13 cellular contexts compared by ENCODE assay signal in the genomic region with DNA sequence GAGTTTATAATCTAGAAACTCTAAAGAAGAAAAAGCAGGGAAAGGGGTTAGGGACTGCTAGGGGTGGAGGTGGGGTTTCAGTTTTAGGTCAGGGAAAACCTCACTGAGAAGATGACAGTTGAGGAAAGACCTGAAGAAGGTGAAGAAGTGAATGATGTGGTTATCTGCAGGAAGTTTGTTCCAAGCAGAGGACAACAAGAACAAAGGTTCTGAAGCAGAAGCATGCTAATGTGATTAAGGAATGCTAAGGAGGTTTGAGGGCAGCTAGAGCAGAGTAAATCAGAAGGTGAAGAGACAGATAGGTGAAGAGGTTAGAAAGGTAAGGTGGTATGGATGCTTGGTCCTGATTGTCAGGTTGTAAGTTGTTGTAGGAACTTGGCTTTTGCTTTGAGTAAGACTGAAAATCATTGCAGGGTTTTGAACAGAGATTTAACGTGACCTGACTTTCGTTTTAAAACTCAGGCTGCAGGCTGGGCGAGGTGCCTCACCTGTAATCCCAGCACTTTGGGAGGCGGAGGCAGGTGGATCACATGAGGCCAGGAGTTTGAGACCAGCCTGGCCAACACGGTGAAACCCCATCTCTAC. TPM values are rescaled to one million over a fixed set of nuclear protein-coding genes. Genes with fewer than 3 reads are reported as not detected.
DNase-seq lines count a peak whose midpoint lies in the region; ATAC-seq and TF ChIP-seq lines count a peak whose summit lies in the region.
"Had no signal": no experiment of that assay in that cellular context is flagged by ENCODE, and none has a peak within 500 bp of the region (broad histone marks: within the 10 kb centered on the region; RNA-seq: fewer than 3 reads in every experiment).

No MANE protein-coding gene starts in this region.

- H3K4me1 Mint-ChIP-seq in activated CD4-positive, alpha-beta T cell treated with anti-CD3 and anti-CD28 coated beads, Interleukin-2, amount 10 ng/mL, durations not matched to agents 24 days and 14 days: peaks cover 52% of the 10 kb centered on the region
- peaks cover 20 to 80% (median 66%) of the 10 kb centered on the region in 4 donors for H3K4me1 Mint-ChIP-seq in naive thymus-derived CD8-positive, alpha-beta T cell

- H3K9me2 ChIP-seq in OCI-LY1 (ENCODE audit: low read depth, low read length): no peaks in the 10 kb centered on the region

- H3K9ac ChIP-seq in OCI-LY1 (ENCODE audit: low read length): peak overlapping the region; percentile 1; the same call in 1 of the 2 replicates

- H2AFZ ChIP-seq in OCI-LY1 (ENCODE audit: low read length): no peak overlapping the region

- no peaks in the 10 kb centered on the region for H3K9me3 Mint-ChIP-seq in activated CD4-positive, alpha-beta T cell treated with anti-CD3 and anti-CD28 coated beads, Interleukin-2, amount 10 ng/mL, durations not matched to agents 24 days and 14 days
- no peaks in the 10 kb centered on the region for H3K9me3 Mint-ChIP-seq in naive thymus-derived CD8-positive, alpha-beta T cell
- H3K9me3 Mint-ChIP-seq: neural crest cell had no signal

- intact Hi-C loops in activated CD4-positive, alpha-beta T cell treated with anti-CD3 and anti-CD28 coated beads, Interleukin-2, amount 10 ng/mL, durations not matched to agents 24 days and 14 days (cut with micrococcal nuclease): no loop called here
- intact Hi-C loops in psoas muscle (cut with DNase I): no loop called here

- H3K9me3 ChIP-seq in OCI-LY1 (ENCODE audit: low read length) (no peaks in the 10 kb centered on the region), psoas muscle (no peaks in the 10 kb centered on the region)
- H3K9me3 ChIP-seq: tibial artery had no signal

- H3K4me3 ChIP-seq in OCI-LY1 (ENCODE audit: low read depth, low read length, poor library complexity, severe bottlenecking): peak overlapping the region; percentile 3
- H3K4me3 ChIP-seq in psoas muscle: no peak overlapping the region
- H3K4me3 ChIP-seq: tibial artery had no signal

- peak; percentile 58 for ATAC-seq in GM21723 (IDR thresholded peaks at IDR 0.05; ENCODE audit: unreplicated experiment)
- ATAC-seq in naive thymus-derived CD8-positive, alpha-beta T cell: peak in 1 of 2 donors; percentile 33
- ATAC-seq in psoas muscle: no peak

- H3K79me2 ChIP-seq in OCI-LY1 (ENCODE audit: insufficient read depth, low read length): peaks cover 92% of the 10 kb centered on the region

- no peaks in the 10 kb centered on the region for H4K20me1 ChIP-seq in OCI-LY1 (ENCODE audit: insufficient read depth, low read length)

- no peaks in the 10 kb centered on the region for H3F3A ChIP-seq in OCI-LY1 (ENCODE audit: insufficient read depth, low read length)

- H3K27ac Mint-ChIP-seq in activated CD4-positive, alpha-beta T cell treated with anti-CD3 and anti-CD28 coated beads, Interleukin-2, amount 10 ng/mL, durations not matched to agents 24 days and 14 days: no peak overlapping the region
- peak overlapping the region; percentile 1 to 79 (median 52) for H3K27ac Mint-ChIP-seq in naive thymus-derived CD8-positive, alpha-beta T cell

- H3K36me3 ChIP-seq in OCI-LY1 (ENCODE audit: insufficient read depth, low read length) (no peaks in the 10 kb centered on the region), psoas muscle (ENCODE audit: insufficient read depth in 1 of 2, low read depth in 1 of 2) (no peaks in the 10 kb centered on the region)
- H3K36me3 ChIP-seq: tibial artery had no signal

- TF ChIP-seq CTCF in OCI-LY1 (IDR thresholded peaks at IDR 0.05; ENCODE audit: low read length): no peak
- TF ChIP-seq CTCF in psoas muscle (IDR thresholded peaks at IDR 0.05): no peak

- H3K4me1 ChIP-seq in OCI-LY1 (ENCODE audit: insufficient read depth, low read length, severe bottlenecking) (peaks cover 40% of the 10 kb centered on the region), psoas muscle (peaks cover 22% of the 10 kb centered on the region)

- H3K27me3 ChIP-seq in OCI-LY1 (ENCODE audit: insufficient read depth, low read length): no peaks in the 10 kb centered on the region
- no peaks in the 10 kb centered on the region for H3K27me3 ChIP-seq in psoas muscle (ENCODE audit: insufficient read depth in 3 of 3, low read length in 2 of 3)
- H3K27me3 ChIP-seq: tibial artery had no signal

- DNase-seq in activated CD4-positive, alpha-beta T cell treated with anti-CD3 and anti-CD28 coated beads, Interleukin-2, amount 10 ng/mL, durations not matched to agents 24 days and 14 days: peak; percentile 61
- no peak for DNase-seq in activated CD4-positive, alpha-beta T cell treated with anti-CD3 and anti-CD28 coated beads, Interleukin-2, amount 50 U/mL, for 1 hour
- DNase-seq in naive thymus-derived CD8-positive, alpha-beta T cell: no peak
- no peak for DNase-seq in psoas muscle
- no peak for DNase-seq in glomerular visceral epithelial cell (ENCODE audit: extremely low spot score)
- DNase-seq in RKO (ENCODE audit: low spot score): no peak
- DNase-seq: 8988T; NCI-H510A treated with DMSO at 0.1 percent for 48 hours; stimulated activated CD4-positive, alpha-beta T cell treated with anti-CD3 and anti-CD28 coated beads, Interleukin-4, amount 100 ng/mL, for 24 hours; tibial artery had no signal

- 89 to 90% (median 89%) methylated on average over 5 of the region's 5 CpGs for WGBS in psoas muscle, 3 donors

- no peaks in the 10 kb centered on the region for H3K27me3 Mint-ChIP-seq in activated CD4-positive, alpha-beta T cell treated with anti-CD3 and anti-CD28 coated beads, Interleukin-2, amount 10 ng/mL, durations not matched to agents 24 days and 14 days
- no peaks in the 10 kb centered on the region for H3K27me3 Mint-ChIP-seq in naive thymus-derived CD8-positive, alpha-beta T cell

- POLR2A ChIA-PET in naive thymus-derived CD8-positive, alpha-beta T cell (lab: Charles Lee): no interaction called here

- H3K36me3 Mint-ChIP-seq in activated CD4-positive, alpha-beta T cell treated with anti-CD3 and anti-CD28 coated beads, Interleukin-2, amount 10 ng/mL, durations not matched to agents 24 days and 14 days (ENCODE audit: low read depth): peaks cover 21% of the 10 kb centered on the region
- H3K36me3 Mint-ChIP-seq in naive thymus-derived CD8-positive, alpha-beta T cell: peaks cover 0 to 9% (median 8%) of the 10 kb centered on the region in 3 donors

- peak overlapping the region; percentile 37 for H3K4me2 ChIP-seq in OCI-LY1 (ENCODE audit: low read length)

- H3K4me3 Mint-ChIP-seq in activated CD4-positive, alpha-beta T cell treated with anti-CD3 and anti-CD28 coated beads, Interleukin-2, amount 10 ng/mL, durations not matched to agents 24 days and 14 days: peak overlapping the region; percentile 28
- peak overlapping the region in 6 of 10 donors; percentile 0 to 34 (median 7) for H3K4me3 Mint-ChIP-seq in naive thymus-derived CD8-positive, alpha-beta T cell
- H3K4me3 Mint-ChIP-seq: neural crest cell had no signal

- H3K27ac ChIP-seq in OCI-LY1 (ENCODE audit: low read depth, low read length, poor library complexity, severe bottlenecking) (peak overlapping the region; percentile 6), psoas muscle (no peak overlapping the region)
- H3K27ac ChIP-seq: tibial artery had no signal

RNA-seq across cellular contexts. Expression of a gene that starts 8.6 kb away (rescaled TPM):
- 56.4 and 58.3 TPM in 2 replicates for total RNA-seq in activated CD4-positive, alpha-beta T cell treated with anti-CD3 and anti-CD28 coated beads, Interleukin-2, amount 10 ng/mL, durations not matched to agents 24 days and 14 days
- 10 to 100 TPM; 40.3 to 40.8 TPM for total RNA-seq in naive thymus-derived CD8-positive, alpha-beta T cell
- 10 to 100 TPM; 12.9 to 14.0 (median 13.1) TPM for polyA plus RNA-seq in naive thymus-derived CD8-positive, alpha-beta T cell
- total RNA-seq in psoas muscle: 10 to 100 TPM; 30.6 to 60.1 (median 47.7) TPM
- 10 to 100 TPM; 26.4 to 59.6 (median 47.4) TPM for polyA plus RNA-seq in psoas muscle

RNA-seq across cellular contexts. Expression of a gene that starts 35.5 kb away (rescaled TPM):
- total RNA-seq in activated CD4-positive, alpha-beta T cell treated with anti-CD3 and anti-CD28 coated beads, Interleukin-2, amount 10 ng/mL, durations not matched to agents 24 days and 14 days: 32.0 and 36.9 TPM in 2 replicates
- 10 to 100 TPM; 40.6 to 44.7 TPM for total RNA-seq in naive thymus-derived CD8-positive, alpha-beta T cell
- 10 to 100 TPM; 54.5 to 73.9 (median 71.8) TPM for polyA plus RNA-seq in naive thymus-derived CD8-positive, alpha-beta T cell
- total RNA-seq in psoas muscle: 1 to 10 TPM; 3.8 to 6.0 (median 4.6) TPM
- polyA plus RNA-seq in psoas muscle: 1 to 10 TPM; 2.9 to 7.0 (median 3.0) TPM

RNA-seq across cellular contexts. Expression of a gene that starts 37.0 kb away (rescaled TPM):
- total RNA-seq in activated CD4-positive, alpha-beta T cell treated with anti-CD3 and anti-CD28 coated beads, Interleukin-2, amount 10 ng/mL, durations not matched to agents 24 days and 14 days: 68.7 and 71.6 TPM in 2 replicates
- total RNA-seq in naive thymus-derived CD8-positive, alpha-beta T cell: 10 to 100 TPM; 81.0 to 84.3 TPM
- 10 to 100 TPM; 53.5 to 64.8 (median 55.6) TPM for polyA plus RNA-seq in naive thymus-derived CD8-positive, alpha-beta T cell
- 10 to 100 TPM; 34.9 to 48.6 (median 40.7) TPM for total RNA-seq in psoas muscle
- polyA plus RNA-seq in psoas muscle: 10 to 100 TPM; 23.6 to 52.2 (median 28.6) TPM
